10 cellular contexts compared by ENCODE assay signal in genomic region chr22:22996511-22997261, GRCh38.
"Had no signal": no experiment of that assay in that cellular context is flagged by ENCODE, and none has a peak within 500 bp of the region (broad histone marks: within the 10 kb centered on the region; RNA-seq: fewer than 3 reads in every experiment).

No MANE protein-coding gene starts in this region.

- ATAC-seq: GM23338, HCT116 had no signal

- H3K27ac Mint-ChIP-seq: GM23338, H9, HFFc6 had no signal

- DNase-seq: GM23248, GOT3, H7, H9, HFFc6 had no signal

- H2AFZ ChIP-seq: GM23248, GM23338 had no signal

- H3K4me2 ChIP-seq: GM23338 had no signal

- H3K4me1 ChIP-seq: HAP-1 had no signal

- H3K9ac ChIP-seq: GM23248 had no signal

- FAIRE-seq: H1, H54 had no signal

- H3K27ac ChIP-seq: GM23248 had no signal

- H3K4me1 Mint-ChIP-seq: GM23338, H9 had no signal

- H3K36me3 ChIP-seq: HAP-1 had no signal

- H3K4me3 Mint-ChIP-seq: GM23338, H9, HFFc6 had no signal

- H3K4me3 ChIP-seq: GM23248, GM23338, HAP-1 had no signal
